In the genomic region with DNA sequence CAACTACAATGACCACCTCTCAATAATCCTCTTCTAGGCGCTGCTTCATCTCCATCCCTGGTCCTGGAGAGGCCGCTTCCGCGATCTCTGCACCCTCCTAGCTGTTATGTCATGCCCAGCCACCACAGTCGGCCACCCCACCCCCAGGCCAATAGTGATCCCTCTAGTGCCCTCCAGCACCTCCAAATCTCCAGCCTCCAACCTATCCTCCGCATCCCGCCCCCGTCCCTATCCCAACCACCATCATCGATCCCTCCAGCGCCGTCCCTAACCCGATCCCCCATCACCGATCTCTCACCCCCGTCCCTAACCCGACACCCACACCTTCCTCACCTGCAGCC, we compare ENCODE assay signal across 8 cellular contexts. TPM values are rescaled to one million over a fixed set of nuclear protein-coding genes. Genes with fewer than 3 reads are reported as not detected.
DNase-seq lines count a peak whose midpoint lies in the region; ATAC-seq and TF ChIP-seq lines count a peak whose summit lies in the region.

No MANE protein-coding gene starts in this region.

- peak overlapping the region in 6 of 7 donors; percentile 54 to 97 (median 86) for H3K27ac Mint-ChIP-seq in CD14-positive monocyte
- no peak overlapping the region for H3K27ac Mint-ChIP-seq in endothelial cell (ENCODE audit: unreplicated experiment)

- no peak for ATAC-seq in HG02610 (IDR thresholded peaks at IDR 0.05; ENCODE audit: unreplicated experiment)
- ATAC-seq in GM21367 (IDR thresholded peaks at IDR 0.05; ENCODE audit: unreplicated experiment) = no peak

- no peaks in the 10 kb centered on the region for H3K9me2 ChIP-seq in SK-N-SH

- DNase-seq in CD14-positive monocyte (ENCODE audit: low spot score) (no peak), H7 (peak; percentile 67), SK-N-SH (peak; percentile 51), endothelial cell (ENCODE audit: low spot score) (no peak), G401 (ENCODE audit: low spot score) (no peak)

- H3K27me3 Mint-ChIP-seq in CD14-positive monocyte (ENCODE audit: low read depth in 3 of 3) (peaks cover 0 to 37% (median 0%) of the 10 kb centered on the region in 3 donors), endothelial cell (ENCODE audit: unreplicated experiment) (peaks cover 1% of the 10 kb centered on the region)

- H4K20me1 ChIP-seq in SK-N-SH (ENCODE audit: insufficient read depth) = 0 out of 2 replicates have a peak, but pooled peaks cover 6% of the 10 kb centered on the region

- CTCF ChIA-PET in SK-N-SH (lab: Yijun Ruan, JAX) = interaction anchor here (0.6 to 2.3 kb wide), 3 partner anchors 19 to 125 kb away, joined by 3 to 10 read pairs (median 4); no protein-coding TSS in a partner anchor

- H3K4me3 Mint-ChIP-seq in CD14-positive monocyte (peak overlapping the region; percentile 95 to 97), endothelial cell (ENCODE audit: unreplicated experiment) (peak overlapping the region; percentile 93)

- H3K4me1 ChIP-seq in SK-N-SH (ENCODE audit: control insufficient read depth in 1 of 2, insufficient read depth in 2 of 2, low read depth in 1 of 2, low read length in 1 of 2) (no peaks in the 10 kb centered on the region; a peak in 1 of 4 replicates), muscle layer of duodenum (ENCODE audit: control insufficient read depth in 1 of 2, insufficient read depth in 2 of 2, low read length in 2 of 2) (peaks cover 0 to 8% of the 10 kb centered on the region in 2 donors)

- H3K27ac ChIP-seq in SK-N-SH (ENCODE audit: low read depth in 2 of 2, low read length in 1 of 2) (peak overlapping the region in 1 of 2 experiments; percentile 14; a peak in 1 of 4 replicates), muscle layer of duodenum (ENCODE audit: low read length) (no peak overlapping the region)

- no peak for TF ChIP-seq RAD21 in SK-N-SH (IDR thresholded peaks at IDR 0.05; ENCODE audit: low read length)

- H3K4me1 Mint-ChIP-seq in CD14-positive monocyte = peaks cover 18% of the 10 kb centered on the region
- peaks cover 6% of the 10 kb centered on the region for H3K4me1 Mint-ChIP-seq in endothelial cell (ENCODE audit: unreplicated experiment)

- H3K9me3 Mint-ChIP-seq in CD14-positive monocyte (peaks cover 0 to 3% (median 0%) of the 10 kb centered on the region in 7 donors), endothelial cell (ENCODE audit: unreplicated experiment) (no peaks in the 10 kb centered on the region)

- TF ChIP-seq EP300 in SK-N-SH (IDR thresholded peaks at IDR 0.05; ENCODE audit: borderline replicate concordance in 1 of 2, low read depth in 1 of 2, low read length in 1 of 2) = no peak

- TF ChIP-seq CTCF in CD14-positive monocyte (IDR thresholded peaks at IDR 0.05) = no peak
- no peak for TF ChIP-seq CTCF in SK-N-SH (IDR thresholded peaks at IDR 0.05)
- TF ChIP-seq CTCF in endothelial cell (IDR thresholded peaks at IDR 0.05; ENCODE audit: unreplicated experiment) = no peak

- peak overlapping the region; percentile 71; the same call in 1 of the 2 replicates for H3K9ac ChIP-seq in SK-N-SH

- peaks cover 47% of the 10 kb centered on the region for H3K79me2 ChIP-seq in SK-N-SH (ENCODE audit: insufficient read depth)

- H3K4me2 ChIP-seq in SK-N-SH = peak overlapping the region; percentile 66

- POLR2A ChIA-PET in SK-N-SH (lab: Yijun Ruan, JAX) = no interaction called here

- H3K36me3 Mint-ChIP-seq in CD14-positive monocyte = peaks cover 2 to 5% of the 10 kb centered on the region in 2 donors
- no peaks in the 10 kb centered on the region for H3K36me3 Mint-ChIP-seq in endothelial cell (ENCODE audit: low read depth, unreplicated experiment)

- H2AFZ ChIP-seq in SK-N-SH (ENCODE audit: low read depth) = no peak overlapping the region

- intact Hi-C loops in CD14-positive monocyte (cut with micrococcal nuclease) = loop anchor here (10.0 kb wide), 2 partner anchors 89 to 169 kb away; a partner anchor contains a TSS

- 24% methylated on average over 15 of the region's 15 CpGs for WGBS in SK-N-SH (ENCODE audit: low lambda C conversion rate)

- H3K9me3 ChIP-seq in SK-N-SH (no peaks in the 10 kb centered on the region), muscle layer of duodenum (ENCODE audit: control insufficient read depth in 1 of 2, low read length in 2 of 2) (no peaks in the 10 kb centered on the region)

- in situ Hi-C loops in G401 (cut with HindIII; ENCODE audit: low sequenced_read_pairs) = no loop called here

- H3K36me3 ChIP-seq in H7 (replicated peaks; ENCODE audit: control insufficient read depth, insufficient read depth, low read length) = no peaks in the 10 kb centered on the region
- no peaks in the 10 kb centered on the region for H3K36me3 ChIP-seq in SK-N-SH (replicated peaks in 1 of 2; ENCODE audit: control insufficient read depth in 1 of 2, insufficient read depth in 2 of 2, low read length in 1 of 2)
- no peaks in the 10 kb centered on the region for H3K36me3 ChIP-seq in muscle layer of duodenum (ENCODE audit: control insufficient read depth in 1 of 2, insufficient read depth in 2 of 2, low read length in 2 of 2)

- no peaks in the 10 kb centered on the region for H3F3A ChIP-seq in SK-N-SH (replicated peaks; ENCODE audit: insufficient read depth)

- H3K27me3 ChIP-seq in H7 (ENCODE audit: control insufficient read depth, insufficient read depth, low read length) = peaks cover 3% of the 10 kb centered on the region; the same call in 1 of the 2 replicates
- peaks cover 10% of the 10 kb centered on the region; the same call in 1 of the 2 replicates for H3K27me3 ChIP-seq in SK-N-SH (ENCODE audit: insufficient read depth)
- no peaks in the 10 kb centered on the region for H3K27me3 ChIP-seq in muscle layer of duodenum (ENCODE audit: low read depth, low read length)

- H3K4me3 ChIP-seq in H7 (ENCODE audit: insufficient read depth, low read depth, low read length) (peak overlapping the region; percentile 94), SK-N-SH (ENCODE audit: low read depth in 2 of 2, low read length in 1 of 2) (peak overlapping the region; percentile 65 to 70), muscle layer of duodenum (ENCODE audit: low read depth in 1 of 2, low read length in 2 of 2) (peak overlapping the region; percentile 60 to 75)

TF ChIP-seq in SK-N-SH, 30 proteins besides CTCF, POLR2A, EP300 and RAD21 (continues in another document):
- TF ChIP-seq, protein P1, sequence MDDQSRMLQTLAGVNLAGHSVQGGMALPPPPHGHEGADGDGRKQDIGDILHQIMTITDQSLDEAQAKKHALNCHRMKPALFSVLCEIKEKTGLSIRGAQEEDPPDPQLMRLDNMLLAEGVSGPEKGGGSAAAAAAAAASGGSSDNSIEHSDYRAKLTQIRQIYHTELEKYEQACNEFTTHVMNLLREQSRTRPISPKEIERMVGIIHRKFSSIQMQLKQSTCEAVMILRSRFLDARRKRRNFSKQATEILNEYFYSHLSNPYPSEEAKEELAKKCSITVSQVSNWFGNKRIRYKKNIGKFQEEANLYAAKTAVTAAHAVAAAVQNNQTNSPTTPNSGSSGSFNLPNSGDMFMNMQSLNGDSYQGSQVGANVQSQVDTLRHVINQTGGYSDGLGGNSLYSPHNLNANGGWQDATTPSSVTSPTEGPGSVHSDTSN (IDR thresholded peaks at IDR 0.05) = no peak
- TF ChIP-seq POLR2AphosphoS5 (IDR thresholded peaks at IDR 0.05; ENCODE audit: low read depth, low read length) = no peak
- no peak for TF ChIP-seq EZH2phosphoT487 (IDR thresholded peaks at IDR 0.05; ENCODE audit: borderline replicate concordance, low read depth)
- TF ChIP-seq RFX5 (IDR thresholded peaks at IDR 0.05; ENCODE audit: low read length) = no peak
- no peak for TF ChIP-seq FOXM1 (IDR thresholded peaks at IDR 0.05; ENCODE audit: low read depth)
- TF ChIP-seq SIN3A (IDR thresholded peaks at IDR 0.05; ENCODE audit: borderline replicate concordance, low read depth, low read length) = no peak
- TF ChIP-seq, protein P2, sequence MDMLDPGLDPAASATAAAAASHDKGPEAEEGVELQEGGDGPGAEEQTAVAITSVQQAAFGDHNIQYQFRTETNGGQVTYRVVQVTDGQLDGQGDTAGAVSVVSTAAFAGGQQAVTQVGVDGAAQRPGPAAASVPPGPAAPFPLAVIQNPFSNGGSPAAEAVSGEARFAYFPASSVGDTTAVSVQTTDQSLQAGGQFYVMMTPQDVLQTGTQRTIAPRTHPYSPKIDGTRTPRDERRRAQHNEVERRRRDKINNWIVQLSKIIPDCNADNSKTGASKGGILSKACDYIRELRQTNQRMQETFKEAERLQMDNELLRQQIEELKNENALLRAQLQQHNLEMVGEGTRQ (IDR thresholded peaks at IDR 0.05; ENCODE audit: borderline replicate concordance, low read depth, low read length) = no peak
- TF ChIP-seq GABPA (IDR thresholded peaks at IDR 0.05; ENCODE audit: low read depth) = no peak
- no peak for TF ChIP-seq CHD2 (IDR thresholded peaks at IDR 0.05; ENCODE audit: low read length, partially characterized antibody)
- no peak for TF ChIP-seq NRF1 (IDR thresholded peaks at IDR 0.05; ENCODE audit: low read depth, low read length)
- no peak for TF ChIP-seq FOSL2 (IDR thresholded peaks at IDR 0.05; ENCODE audit: borderline replicate concordance, low read depth)

RNA-seq across cellular contexts. Expression of a gene that starts 0.9 kb away (rescaled TPM):
- polyA plus RNA-seq in CD14-positive monocyte (1 to 10 TPM; 1.3 to 2.4 TPM), SK-N-SH (2012; rRNA removed) (3.2 and 3.7 TPM in 2 replicates)
- total RNA-seq in H7 (2014; rRNA removed; shearing (Covaris generic)) = 6.2 and 9.9 TPM in 2 replicates
- polyA plus RNA-seq in SK-N-SH (2012; cell fraction: cytosol; rRNA removed) = 4.8 and 5.3 TPM in 2 replicates
- 3.6 and 6.6 TPM in 2 replicates for polyA plus RNA-seq in SK-N-SH (2012; cell fraction: nucleus; rRNA removed)
- total RNA-seq in endothelial cell (ENCODE audit: unreplicated experiment) = 8.4 TPM
- 11.3 and 17.1 TPM in 2 replicates for total RNA-seq in G401 (2014; rRNA removed; shearing (Covaris generic))

RNA-seq across cellular contexts. Expression of a gene that starts 31.0 kb away (rescaled TPM):
- 10 to 100 TPM; 74.1 to 91.4 TPM for polyA plus RNA-seq in CD14-positive monocyte
- total RNA-seq in H7 (2014; rRNA removed; shearing (Covaris generic)) = 24.9 and 26.7 TPM in 2 replicates
- polyA plus RNA-seq in SK-N-SH (2012; rRNA removed) = 34.2 and 38.4 TPM in 2 replicates
- 48.0 and 56.2 TPM in 2 replicates for polyA plus RNA-seq in SK-N-SH (2012; cell fraction: cytosol; rRNA removed)
- polyA plus RNA-seq in SK-N-SH (2012; cell fraction: nucleus; rRNA removed) = 31.4 and 48.2 TPM in 2 replicates
- total RNA-seq in endothelial cell (ENCODE audit: unreplicated experiment) = 55.9 TPM
- total RNA-seq in G401 (2014; rRNA removed; shearing (Covaris generic)) = 32.7 and 39.0 TPM in 2 replicates

RNA-seq across cellular contexts. Expression of a gene that starts 40.2 kb away (rescaled TPM):
- polyA plus RNA-seq in CD14-positive monocyte = 10 to 100 TPM; 10.6 to 13.2 TPM
- total RNA-seq in H7 (2014; rRNA removed; shearing (Covaris generic)) = 36.4 and 44.0 TPM in 2 replicates
- 19.2 and 22.9 TPM in 2 replicates for polyA plus RNA-seq in SK-N-SH (2012; rRNA removed)
- polyA plus RNA-seq in SK-N-SH (2012; cell fraction: cytosol; rRNA removed) = 24.4 and 28.7 TPM in 2 replicates
- 20.7 and 24.1 TPM in 2 replicates for polyA plus RNA-seq in SK-N-SH (2012; cell fraction: nucleus; rRNA removed)
- 24.2 TPM for total RNA-seq in endothelial cell (ENCODE audit: unreplicated experiment)
- total RNA-seq in G401 (2014; rRNA removed; shearing (Covaris generic)) = 22.1 and 36.2 TPM in 2 replicates

Comparison
In these comparisons a context has a peak if more than half of its experiments do, and no peak if none do; other contexts are left out.
1. DNase-seq: peak in H7 (single experiment) and SK-N-SH (single experiment); none in CD14-positive monocyte (single experiment), endothelial cell (single experiment) and G401 (single experiment).
2. Peak in every context shown above with its lines, with median percentiles within 50 percentile points of each other: H3K4me3 ChIP-seq.